Comparison of ENCODE assay signal across 12 cellular contexts in genomic region chr9:127159949-127160610, GRCh38. TPM values are rescaled to one million over a fixed set of nuclear protein-coding genes. Genes with fewer than 3 reads are reported as not detected.
DNase-seq lines count a peak whose midpoint lies in the region; ATAC-seq, FAIRE-seq and TF ChIP-seq lines count a peak whose summit lies in the region.
"Had no signal": no experiment of that assay in that cellular context is flagged by ENCODE, and none has a peak within 500 bp of the region (broad histone marks: within the 10 kb centered on the region; RNA-seq: fewer than 3 reads in every experiment).

No MANE protein-coding gene starts in this region.

- H3K27ac ChIP-seq in kidney (ENCODE audit: low read depth in 2 of 2, low read length in 2 of 2) = peak overlapping the region; percentile 45 to 54
- peak overlapping the region; percentile 55 for H3K27ac ChIP-seq in skeletal muscle tissue (ENCODE audit: low read depth, low read length)
- H3K27ac ChIP-seq: right lobe of liver had no signal

- TF ChIP-seq CTCF in HFFc6 (IDR thresholded peaks at IDR 0.05) = no peak
- TF ChIP-seq CTCF in kidney (IDR thresholded peaks at IDR 0.05; ENCODE audit: borderline replicate concordance, extremely low read depth, insufficient read depth) = no peak

- H3K4me1 Mint-ChIP-seq in HFFc6 (ENCODE audit: low read depth) = peaks cover 46% of the 10 kb centered on the region

- H3K4me3 ChIP-seq in adipocyte (ENCODE audit: low read length) (no peak overlapping the region), kidney (ENCODE audit: low read length in 2 of 2) (no peak overlapping the region), skeletal muscle tissue (ENCODE audit: low read length in 3 of 3) (no peak overlapping the region)
- H3K4me3 ChIP-seq: right lobe of liver had no signal

- no peaks in the 10 kb centered on the region for H3K9me3 Mint-ChIP-seq in HFFc6
- H3K9me3 Mint-ChIP-seq: CD4-positive, alpha-beta memory T cell had no signal

- H3K36me3 Mint-ChIP-seq in HFFc6 (ENCODE audit: low read depth) = no peaks in the 10 kb centered on the region
- H3K36me3 Mint-ChIP-seq: CD4-positive, alpha-beta memory T cell had no signal

- no peak for ATAC-seq in GM21390 (IDR thresholded peaks at IDR 0.05; ENCODE audit: unreplicated experiment)
- ATAC-seq: activated CD4-positive, CD25-positive, alpha-beta regulatory T cell treated with anti-CD3 and anti-CD28 coated beads, Interleukin-2, amount 50 U/mL, for 24 hours had no signal

- FAIRE-seq in kidney (lab: Jason Lieb, UNC) (no peak), H54 (lab: Jason Lieb, UNC) (no peak)
- FAIRE-seq: bronchial epithelial cell had no signal

- no peak for TF ChIP-seq POLR2A in H54 (IDR thresholded peaks at IDR 0.05; ENCODE audit: low read depth, low read length)

- H3K4me1 ChIP-seq in adipocyte (ENCODE audit: control insufficient read depth, insufficient read depth, low read length) = peaks cover 35% of the 10 kb centered on the region
- H3K4me1 ChIP-seq in kidney (ENCODE audit: control insufficient read depth in 1 of 2, insufficient read depth in 1 of 2, low read depth in 1 of 2, low read length in 2 of 2) = peaks cover 6 to 13% of the 10 kb centered on the region in 2 donors
- H3K4me1 ChIP-seq in skeletal muscle tissue (ENCODE audit: control insufficient read depth in 3 of 3, insufficient read depth in 3 of 3, low read length in 3 of 3) = peaks cover 35 to 45% (median 36%) of the 10 kb centered on the region in 3 donors

- no peaks in the 10 kb centered on the region for H3K27me3 ChIP-seq in adipocyte (replicated peaks; ENCODE audit: control insufficient read depth, insufficient read depth, low read length)
- H3K27me3 ChIP-seq in skeletal muscle tissue (ENCODE audit: control insufficient read depth in 3 of 3, insufficient read depth in 3 of 3, low read length in 3 of 3) = no peaks in the 10 kb centered on the region
- H3K27me3 ChIP-seq: right lobe of liver had no signal

- H3K27ac Mint-ChIP-seq in HFFc6 = peak overlapping the region; percentile 87

- H3K36me3 ChIP-seq in adipocyte (ENCODE audit: control insufficient read depth, insufficient read depth, low read length, severe bottlenecking) (no peaks in the 10 kb centered on the region), kidney (ENCODE audit: control insufficient read depth in 1 of 2, insufficient read depth in 2 of 2, low read length in 2 of 2) (no peaks in the 10 kb centered on the region), skeletal muscle tissue (ENCODE audit: control insufficient read depth in 3 of 3, insufficient read depth in 3 of 3, low read length in 3 of 3) (no peaks in the 10 kb centered on the region)
- H3K36me3 ChIP-seq: right lobe of liver had no signal

- no peak for DNase-seq in HFFc6
- DNase-seq in adipocyte (ENCODE audit: low read depth) = no peak
- peak; percentile 53 for DNase-seq in kidney
- DNase-seq in H54 (ENCODE audit: insufficient read length, low spot score) = no peak
- DNase-seq in activated CD4-positive, alpha-beta T cell treated with anti-CD3 and anti-CD28 coated beads, Interleukin-2, amount 50 U/mL, for 4 hours = no peak
- no peak for DNase-seq in germinal center (ENCODE audit: low spot score)
- DNase-seq: CD4-positive, alpha-beta memory T cell had no signal

- H3K9me3 ChIP-seq in adipocyte (ENCODE audit: control insufficient read depth, low read length) = no peaks in the 10 kb centered on the region
- H3K9me3 ChIP-seq in kidney (ENCODE audit: control insufficient read depth in 1 of 2, low read length in 2 of 2) = no peaks in the 10 kb centered on the region
- H3K9me3 ChIP-seq in skeletal muscle tissue (ENCODE audit: control insufficient read depth in 3 of 3, low read length in 3 of 3) = no peaks in the 10 kb centered on the region
- H3K9me3 ChIP-seq: right lobe of liver had no signal

- H3K4me3 Mint-ChIP-seq in HFFc6 = no peak overlapping the region
- H3K4me3 Mint-ChIP-seq: CD4-positive, alpha-beta memory T cell had no signal

- H3K27me3 Mint-ChIP-seq in HFFc6 (ENCODE audit: insufficient read depth) = no peaks in the 10 kb centered on the region

- H3K9ac ChIP-seq in adipocyte (ENCODE audit: low read length) (peak overlapping the region; percentile 70), kidney (ENCODE audit: low read length in 2 of 2) (peak overlapping the region in 1 of 2 donors; percentile 9), skeletal muscle tissue (ENCODE audit: low read depth in 1 of 3, low read length in 3 of 3) (peak overlapping the region in 2 of 3 donors; percentile 23 to 60)

- intact Hi-C loops in kidney (cut with DNase I) = no loop called here

RNA-seq across cellular contexts. Expression of gene ANGPTL2, which starts 37.6 kb away (rescaled TPM):
- 10 to 100 TPM; 15.0 to 20.9 (median 19.4) TPM for total RNA-seq in HFFc6 (2021; fragmentation: NEBNext Ultra II Directional; extraction: Animal tissue kit (Norgen Biotek cat#: 25700))
- total RNA-seq in kidney (12.4 TPM), skeletal muscle tissue (37.6 TPM)
- 4.3 TPM for polyA plus RNA-seq in kidney (ENCODE audit: insufficient read depth, low read depth, low replicate concordance)
- total RNA-seq: CD4-positive, alpha-beta memory T cell had no signal
- polyA plus RNA-seq: CD4-positive, alpha-beta memory T cell had no signal
